9 cellular contexts compared by ENCODE assay signal in genomic region chr1:109482796-109483638, GRCh38. TPM values are rescaled to one million over a fixed set of nuclear protein-coding genes. Genes with fewer than 3 reads are reported as not detected.
DNase-seq lines count a peak whose midpoint lies in the region; ATAC-seq and TF ChIP-seq lines count a peak whose summit lies in the region.
"Had no signal": no experiment of that assay in that cellular context is flagged by ENCODE, and none has a peak within 500 bp of the region (broad histone marks: within the 10 kb centered on the region; RNA-seq: fewer than 3 reads in every experiment).

No MANE protein-coding gene starts in this region.

- POLR2A ChIA-PET in CD4-positive, alpha-beta memory T cell (lab: Charles Lee; ENCODE audit: partially characterized antibody): interaction anchor here (0.8 to 6.0 kb wide), 18 partner anchors 13 to 1481 kb away, joined by 3 to 206 read pairs (median 7); partner anchors contain the start of genes AHCYL1, AMIGO1, AMPD2 and CLCC1

- H3K9ac ChIP-seq in liver (ENCODE audit: low read depth in 1 of 2, low read length in 2 of 2): no peak overlapping the region

- peaks cover 6% of the 10 kb centered on the region for H3K36me3 ChIP-seq in CD4-positive, alpha-beta memory T cell (ENCODE audit: insufficient read depth, low read length)
- H3K36me3 ChIP-seq in liver (ENCODE audit: control insufficient read depth in 4 of 4, insufficient read depth in 3 of 4, low read depth in 1 of 4, low read length in 3 of 4) (peaks cover 0 to 4% (median 2%) of the 10 kb centered on the region in 4 donors), stomach (peaks cover 0 to 29% (median 14%) of the 10 kb centered on the region in 4 donors)

- no peaks in the 10 kb centered on the region for H3K9me3 ChIP-seq in CD4-positive, alpha-beta memory T cell (ENCODE audit: control insufficient read depth in 1 of 2, low read length in 2 of 2)
- H3K9me3 ChIP-seq in liver (ENCODE audit: control insufficient read depth in 4 of 4, low read length in 3 of 4) (no peaks in the 10 kb centered on the region), stomach (no peaks in the 10 kb centered on the region)

- H3K9me3 Mint-ChIP-seq in CD4-positive, alpha-beta memory T cell: no peaks in the 10 kb centered on the region
- no peaks in the 10 kb centered on the region for H3K9me3 Mint-ChIP-seq in T-helper 1 cell treated with Interleukin-12 subunit alpha and Interleukin-12 subunit beta and Interleukin-4 antibody, amounts not matched to agents 30 μg/mL and 1 μg/mL, for 36 hours

- no peak for TF ChIP-seq EP300 in stomach (IDR thresholded peaks at IDR 0.05)

- TF ChIP-seq CTCF in liver (IDR thresholded peaks at IDR 0.05; ENCODE audit: low read depth, low read length, missing input control) (no peak), stomach (IDR thresholded peaks at IDR 0.05) (no peak)

- 13% methylated on average over 27 of the region's 27 CpGs for WGBS in liver
- WGBS in stomach, 5 donors: 7 to 10% (median 9%) methylated on average over 26 to 27 of the region's 27 CpGs

- H3K4me3 ChIP-seq in CD4-positive, alpha-beta memory T cell (ENCODE audit: low read length in 2 of 2): peak overlapping the region; percentile 91 to 95
- peak overlapping the region; percentile 67 to 70 (median 68) for H3K4me3 ChIP-seq in liver (ENCODE audit: low read depth in 1 of 3, low read length in 3 of 3)
- peak overlapping the region; percentile 73 to 87 (median 78) for H3K4me3 ChIP-seq in stomach

- CTCF ChIA-PET in CD4-positive, alpha-beta memory T cell (lab: Charles Lee; ENCODE audit: partially characterized antibody): interaction anchor here (0.7 to 37.2 kb wide), 11 partner anchors 10 to 547 kb away, joined by 3 to 1669 read pairs (median 5); partner anchors contain the start of genes AHCYL1, AMIGO1, CYB561D1 and GPR61

- H3K36me3 Mint-ChIP-seq in CD4-positive, alpha-beta memory T cell: peaks cover 5 to 24% of the 10 kb centered on the region in 2 donors
- peaks cover 9% of the 10 kb centered on the region for H3K36me3 Mint-ChIP-seq in T-helper 1 cell treated with Interleukin-12 subunit alpha and Interleukin-12 subunit beta and Interleukin-4 antibody, amounts not matched to agents 30 μg/mL and 1 μg/mL, for 36 hours (ENCODE audit: low read depth)

- TF ChIP-seq POLR2A in stomach (IDR thresholded peaks at IDR 0.05) (no peak), erythroblast (IDR thresholded peaks at IDR 0.05; ENCODE audit: low read length) (no peak)

- peaks cover 2 to 11% of the 10 kb centered on the region in 2 donors for H3K27me3 Mint-ChIP-seq in CD4-positive, alpha-beta memory T cell
- peaks cover 27% of the 10 kb centered on the region for H3K27me3 Mint-ChIP-seq in T-helper 1 cell treated with Interleukin-12 subunit alpha and Interleukin-12 subunit beta and Interleukin-4 antibody, amounts not matched to agents 30 μg/mL and 1 μg/mL, for 36 hours (ENCODE audit: low read depth)

- H3K27ac ChIP-seq in CD4-positive, alpha-beta memory T cell (ENCODE audit: low read depth, low read length): peak overlapping the region; percentile 74
- H3K27ac ChIP-seq in liver (ENCODE audit: low read depth in 1 of 2, low read length in 2 of 2) (no peak overlapping the region), stomach (peak overlapping the region in 3 of 5 donors; percentile 20 to 98 (median 98))

- ATAC-seq in GM19452 (IDR thresholded peaks at IDR 0.05; ENCODE audit: unreplicated experiment) (peak; percentile 27), HG03460 (IDR thresholded peaks at IDR 0.05; ENCODE audit: unreplicated experiment) (peak; percentile 24)

- peak in 4 of 5 donors; percentile 34 to 63 (median 45) for DNase-seq in CD4-positive, alpha-beta memory T cell
- peak; percentile 64 for DNase-seq in cerebellar cortex (ENCODE audit: low spot score)
- DNase-seq in stomach: no peak
- no peak for DNase-seq in erythroblast (lab: John Stamatoyannopoulos, UW)

- H3K27me3 ChIP-seq in CD4-positive, alpha-beta memory T cell (ENCODE audit: insufficient read depth, low read length): peaks cover 4% of the 10 kb centered on the region
- no peaks in the 10 kb centered on the region for H3K27me3 ChIP-seq in liver (ENCODE audit: control insufficient read depth in 4 of 4, insufficient read depth in 4 of 4, low read length in 3 of 4)
- no peaks in the 10 kb centered on the region for H3K27me3 ChIP-seq in stomach

- TF ChIP-seq RAD21 in liver (IDR thresholded peaks at IDR 0.05): no peak

- H3K4me1 ChIP-seq in CD4-positive, alpha-beta memory T cell (ENCODE audit: insufficient read depth, low read length): peaks cover 20% of the 10 kb centered on the region
- H3K4me1 ChIP-seq in liver (ENCODE audit: control insufficient read depth in 4 of 4, insufficient read depth in 4 of 4, low read length in 3 of 4) (peaks cover 5 to 16% (median 13%) of the 10 kb centered on the region in 4 donors), stomach (peaks cover 12 to 27% (median 24%) of the 10 kb centered on the region in 4 donors)

- H3K27ac Mint-ChIP-seq in CD4-positive, alpha-beta memory T cell: peak overlapping the region; percentile 84 to 97 (median 92)
- peak overlapping the region; percentile 84 for H3K27ac Mint-ChIP-seq in T-helper 1 cell treated with Interleukin-12 subunit alpha and Interleukin-12 subunit beta and Interleukin-4 antibody, amounts not matched to agents 30 μg/mL and 1 μg/mL, for 36 hours

- H3K4me3 Mint-ChIP-seq in CD4-positive, alpha-beta memory T cell: peak overlapping the region; percentile 91 to 96 (median 93)
- H3K4me3 Mint-ChIP-seq in T-helper 1 cell treated with Interleukin-12 subunit alpha and Interleukin-12 subunit beta and Interleukin-4 antibody, amounts not matched to agents 30 μg/mL and 1 μg/mL, for 36 hours: peak overlapping the region; percentile 90

- peaks cover 20 to 51% (median 33%) of the 10 kb centered on the region in 4 donors for H3K4me1 Mint-ChIP-seq in CD4-positive, alpha-beta memory T cell
- H3K4me1 Mint-ChIP-seq in T-helper 1 cell treated with Interleukin-12 subunit alpha and Interleukin-12 subunit beta and Interleukin-4 antibody, amounts not matched to agents 30 μg/mL and 1 μg/mL, for 36 hours (ENCODE audit: low read depth): peaks cover 40% of the 10 kb centered on the region

- intact Hi-C loops in CD4-positive, alpha-beta memory T cell (cut with micrococcal nuclease): loop anchor here (1.0 to 5.0 kb wide), 5 partner anchors 57 to 549 kb away; partner anchors contain the start of genes PSMA5, SARS1 and STRIP1
- intact Hi-C loops in stomach (cut with DNase I; ENCODE audit: low total_unique reads): no loop called here

TF ChIP-seq in liver, 16 proteins besides CTCF, POLR2A, EP300 and RAD21:
- TF ChIP-seq HNF4G (IDR thresholded peaks at IDR 0.05): no peak
- TF ChIP-seq ZBTB33 (IDR thresholded peaks at IDR 0.05): no peak
- no peak for TF ChIP-seq FOXA2 (IDR thresholded peaks at IDR 0.05)

RNA-seq across cellular contexts. Expression of gene ATXN7L2, which starts 0.7 kb away (rescaled TPM):
- total RNA-seq in CD4-positive, alpha-beta memory T cell: 1 to 10 TPM; 7.4 to 9.0 TPM
- polyA plus RNA-seq in CD4-positive, alpha-beta memory T cell: 1 to 10 TPM; 1.9 to 6.9 TPM
- 1 to 10 TPM in 1 of 2 donors, under 1 TPM in 1; 0.61 to 1.6 TPM for total RNA-seq in liver
- 1 to 10 TPM; 1.0 to 1.7 TPM for polyA plus RNA-seq in liver
- 1 to 10 TPM in 3 of 5 donors, under 1 TPM in 1, not detected in 1; 0.29 to 5.1 (median 2.6) TPM for total RNA-seq in stomach
- 1 to 10 TPM in 2 of 3 donors, under 1 TPM in 1; 0.76 to 6.3 (median 5.2) TPM for polyA plus RNA-seq in stomach

RNA-seq across cellular contexts. Expression of gene CYB561D1, which starts 10.9 kb away (rescaled TPM):
- total RNA-seq in CD4-positive, alpha-beta memory T cell: 10 to 100 TPM; 40.7 to 41.6 TPM
- polyA plus RNA-seq in CD4-positive, alpha-beta memory T cell: 10 to 100 TPM; 13.6 to 17.1 TPM
- total RNA-seq in liver: 1 to 10 TPM; 2.5 to 2.8 TPM
- 1 to 10 TPM; 1.3 to 1.5 TPM for polyA plus RNA-seq in liver
- 1 to 10 TPM; 1.8 to 6.4 (median 2.3) TPM for total RNA-seq in stomach
- 1 to 10 TPM; 1.8 to 4.4 (median 4.1) TPM for polyA plus RNA-seq in stomach

RNA-seq across cellular contexts. Expression of gene SYPL2, which starts 16.7 kb away (rescaled TPM):
- total RNA-seq in CD4-positive, alpha-beta memory T cell: not detected
- polyA plus RNA-seq in CD4-positive, alpha-beta memory T cell: not detected
- total RNA-seq in liver (1 to 10 TPM in 1 of 2 donors, under 1 TPM in 1; 0.14 to 4.4 TPM), stomach (under 1 TPM in 2 of 5 donors, not detected in 3; 0.45 to 0.58 TPM)
- polyA plus RNA-seq in liver (1 to 10 TPM; 3.0 to 4.7 TPM), stomach (1 to 10 TPM in 1 of 3 donors, under 1 TPM in 2; 0.50 to 1.0 (median 0.61) TPM)

RNA-seq across cellular contexts. Expression of gene AMIGO1, which starts 26.5 kb away (rescaled TPM):
- 10 to 100 TPM; 28.1 to 29.3 TPM for total RNA-seq in CD4-positive, alpha-beta memory T cell
- 10 to 100 TPM in 1 of 2 donors, 1 to 10 TPM in 1; 6.4 to 19.8 TPM for polyA plus RNA-seq in CD4-positive, alpha-beta memory T cell
- total RNA-seq in liver: 1 to 10 TPM in 1 of 2 donors, under 1 TPM in 1; 0.75 to 4.6 TPM
- polyA plus RNA-seq in liver: 1 to 10 TPM; 1.7 to 2.0 TPM
- total RNA-seq in stomach: 10 to 100 TPM in 1 of 5 donors, 1 to 10 TPM in 4; 1.7 to 25.7 (median 3.5) TPM
- 1 to 10 TPM; 1.3 to 1.8 (median 1.7) TPM for polyA plus RNA-seq in stomach

RNA-seq across cellular contexts. Expression of gene GPR61, which starts 56.7 kb away (rescaled TPM):
- under 1 TPM in 1 of 2 experiments, not detected in 1; 0.53 TPM for total RNA-seq in CD4-positive, alpha-beta memory T cell
- polyA plus RNA-seq in CD4-positive, alpha-beta memory T cell: under 1 TPM; 0.35 to 0.84 TPM
- total RNA-seq in liver (not detected), stomach (not detected)
- polyA plus RNA-seq in liver (under 1 TPM in 1 of 2 donors, not detected in 1; 0.32 TPM), stomach (under 1 TPM in 1 of 3 donors, not detected in 2; 0.12 TPM)
- total RNA-seq: LHCN-M2 had no signal

Comparison
In these comparisons a context has a peak if more than half of its experiments do, and no peak if none do; other contexts are left out.
1. DNase-seq: peak in CD4-positive, alpha-beta memory T cell (4 of 5) and cerebellar cortex (single experiment); none in stomach (single experiment) and erythroblast (0 of 2).
2. H3K27ac ChIP-seq: peak in CD4-positive, alpha-beta memory T cell (single experiment) and stomach (3 of 5); none in liver (0 of 2).
3. RNA of gene CYB561D1, which starts 10.9 kb away (total RNA-seq): 40.7 to 41.6 TPM in CD4-positive, alpha-beta memory T cell; 2.5 to 2.8 TPM in liver and 1.8 to 6.4 TPM in stomach; every median in the first group is over 4 times any median in the second.
4. Peak in every context shown above with its lines, with median percentiles within 50 percentile points of each other: H3K4me3 ChIP-seq.